ENCODE assay signal across 13 cellular contexts in genomic region chr11:116578971-116579687, GRCh38.
DNase-seq lines count a peak whose midpoint lies in the region; ATAC-seq and TF ChIP-seq lines count a peak whose summit lies in the region.
"Had no signal": no experiment of that assay in that cellular context is flagged by ENCODE, and none has a peak within 500 bp of the region (broad histone marks: within the 10 kb centered on the region; RNA-seq: fewer than 3 reads in every experiment).

No MANE protein-coding gene starts in this region.

- no peaks in the 10 kb centered on the region for H3K36me3 ChIP-seq in transverse colon
- H3K36me3 ChIP-seq: spleen had no signal

- TF ChIP-seq POLR2A in transverse colon (IDR thresholded peaks at IDR 0.05): no peak

- no peak for TF ChIP-seq EP300 in transverse colon (IDR thresholded peaks at IDR 0.05; ENCODE audit: low read depth)

- peak overlapping the region; percentile 64 for H3K4me3 Mint-ChIP-seq in WTC11
- H3K4me3 Mint-ChIP-seq: activated B cell treated with CpG ODN at 0.5 μM for 24 hours; activated T-cell treated with anti-CD3 and anti-CD28 coated beads, Interleukin-2, amount 50 U/mL, for 24 hours had no signal

- DNase-seq in NCI-H82 (lab: John Stamatoyannopoulos, UW) (peak; percentile 27), NCI-H82 treated with DMSO at 0.1 percent for 48 hours (lab: John Stamatoyannopoulos, UW; ENCODE audit: unreplicated experiment) (no peak), WTC11 (ENCODE audit: low spot score) (peak; percentile 41), iPS DF 19.7 (ENCODE audit: low read depth, low spot score) (peak; percentile 25), substantia nigra (lab: John Stamatoyannopoulos, UW) (peak in 30 of 49 donors; percentile 3 to 72 (median 32)), transverse colon (no peak), AG08395 (ENCODE audit: low spot score) (no peak)
- DNase-seq: activated B cell treated with CpG ODN at 0.5 μM for 24 hours; activated T-cell treated with anti-CD3 and anti-CD28 coated beads, Interleukin-2, amount 50 U/mL, for 24 hours; left colon had no signal

- ATAC-seq in WTC11: peak; percentile 12
- ATAC-seq in GM19324 (IDR thresholded peaks at IDR 0.05; ENCODE audit: low FRiP score, unreplicated experiment): no peak
- ATAC-seq: A549, left colon had no signal

- CTCF ChIA-PET in WTC11 (lab: Charles Lee): interaction anchor here (1.0 to 3.4 kb wide), 10 partner anchors 11 to 306 kb away, joined by 3 to 16 read pairs (median 4); no protein-coding TSS in a partner anchor

- no peak overlapping the region for H3K27ac ChIP-seq in substantia nigra (ENCODE audit: low read depth, low read length, poor library complexity, severe bottlenecking)
- no peak overlapping the region for H3K27ac ChIP-seq in transverse colon
- H3K27ac ChIP-seq: A549, spleen had no signal

- TF ChIP-seq CTCF in WTC11 (IDR thresholded peaks at IDR 0.05): no peak
- no peak for TF ChIP-seq CTCF in transverse colon (IDR thresholded peaks at IDR 0.05)

- no peaks in the 10 kb centered on the region for H3K36me3 Mint-ChIP-seq in WTC11

- intact Hi-C loops in transverse colon (cut with DNase I; ENCODE audit: low total_unique reads): no loop called here

- 17 to 26% methylated on average over 1 to 10 of the region's 10 CpGs for WGBS in transverse colon (ENCODE audit: low coverage in 1 of 2), 2 donors

- H3K4me3 ChIP-seq in transverse colon: no peak overlapping the region
- H3K4me3 ChIP-seq: A549 had no signal

- H3K4me1 ChIP-seq in transverse colon: peaks cover 0 to 8% (median 4%) of the 10 kb centered on the region in 4 donors
- H3K4me1 ChIP-seq: A549 had no signal

- H3K27me3 ChIP-seq in transverse colon: peaks cover 67% of the 10 kb centered on the region

- POLR2A ChIA-PET in WTC11 (lab: Charles Lee): no interaction called here

- peaks cover 78% of the 10 kb centered on the region for H3K27me3 Mint-ChIP-seq in WTC11 (ENCODE audit: low read depth)

- H3K9me3 ChIP-seq in transverse colon: no peaks in the 10 kb centered on the region
- H3K9me3 ChIP-seq: A549, spleen had no signal

- in situ Hi-C loops in transverse colon (cut with MboI; ENCODE audit: low pct_ligation_motif_present in 1 of 4, low pct_unique_long_range_greater_than_20kb in 1 of 4, low sequenced_read_pairs in 3 of 4): no loop called here

- H3K4me1 Mint-ChIP-seq in WTC11: peaks cover 32% of the 10 kb centered on the region
- H3K4me1 Mint-ChIP-seq: activated B cell treated with CpG ODN at 0.5 μM for 24 hours had no signal

- H3K9me3 Mint-ChIP-seq in WTC11: no peaks in the 10 kb centered on the region
- H3K9me3 Mint-ChIP-seq: activated B cell treated with CpG ODN at 0.5 μM for 24 hours; activated T-cell treated with anti-CD3 and anti-CD28 coated beads, Interleukin-2, amount 50 U/mL, for 24 hours had no signal

- H3K27ac Mint-ChIP-seq in WTC11: no peak overlapping the region
- H3K27ac Mint-ChIP-seq: activated B cell treated with CpG ODN at 0.5 μM for 24 hours; activated T-cell treated with anti-CD3 and anti-CD28 coated beads, Interleukin-2, amount 50 U/mL, for 24 hours had no signal

TF ChIP-seq in WTC11, 78 proteins besides CTCF, POLR2A, EP300 and RAD21:
- TF ChIP-seq, protein P1, sequence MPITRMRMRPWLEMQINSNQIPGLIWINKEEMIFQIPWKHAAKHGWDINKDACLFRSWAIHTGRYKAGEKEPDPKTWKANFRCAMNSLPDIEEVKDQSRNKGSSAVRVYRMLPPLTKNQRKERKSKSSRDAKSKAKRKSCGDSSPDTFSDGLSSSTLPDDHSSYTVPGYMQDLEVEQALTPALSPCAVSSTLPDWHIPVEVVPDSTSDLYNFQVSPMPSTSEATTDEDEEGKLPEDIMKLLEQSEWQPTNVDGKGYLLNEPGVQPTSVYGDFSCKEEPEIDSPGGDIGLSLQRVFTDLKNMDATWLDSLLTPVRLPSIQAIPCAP (CRISPR knock-in tag; IDR thresholded peaks at IDR 0.05): no peak
- TF ChIP-seq ZNF317 (CRISPR knock-in tag; IDR thresholded peaks at IDR 0.05; ENCODE audit: borderline replicate concordance, low read depth) (no peak), FOXJ3 (CRISPR knock-in tag; IDR thresholded peaks at IDR 0.05; ENCODE audit: borderline replicate concordance) (no peak), E2F5 (CRISPR knock-in tag; IDR thresholded peaks at IDR 0.05) (0 out of 2 replicates have a peak, but pooled peaks have one; percentile 33), ZNF532 (CRISPR knock-in tag; IDR thresholded peaks at IDR 0.05; ENCODE audit: borderline replicate concordance) (no peak), CDX4 (CRISPR knock-in tag; IDR thresholded peaks at IDR 0.05; ENCODE audit: borderline replicate concordance) (no peak)

Comparison
In these comparisons a context has a peak if more than half of its experiments do, and no peak if none do; other contexts are left out.
1. DNase-seq: peak in NCI-H82 (single experiment), WTC11 (single experiment), iPS DF 19.7 (single experiment) and substantia nigra (30 of 49); none in NCI-H82 treated with DMSO at 0.1 percent for 48 hours (single experiment), transverse colon (single experiment) and AG08395 (single experiment).